In genomic region chr18:49460958-49461601, GRCh38 we compare ENCODE assay signal across 1 cellular context.
A peak's percentile ranks its signal among the peaks of the same experiment; 100 is the strongest.
TF ChIP-seq lines count a peak whose summit lies in the region.

No MANE protein-coding gene starts in this region.

TF ChIP-seq in H1, 55 proteins besides CTCF, POLR2A, EP300 and RAD21:
- 0 out of 2 replicates have a peak, but pooled peaks have one; percentile 43 for TF ChIP-seq E2F6 (IDR thresholded peaks at IDR 0.05)
- TF ChIP-seq ZNF274 (IDR thresholded peaks at IDR 0.05; ENCODE audit: borderline replicate concordance, extremely low read depth, low read length) = no peak
